12 cellular contexts compared by ENCODE assay signal in the genomic region with DNA sequence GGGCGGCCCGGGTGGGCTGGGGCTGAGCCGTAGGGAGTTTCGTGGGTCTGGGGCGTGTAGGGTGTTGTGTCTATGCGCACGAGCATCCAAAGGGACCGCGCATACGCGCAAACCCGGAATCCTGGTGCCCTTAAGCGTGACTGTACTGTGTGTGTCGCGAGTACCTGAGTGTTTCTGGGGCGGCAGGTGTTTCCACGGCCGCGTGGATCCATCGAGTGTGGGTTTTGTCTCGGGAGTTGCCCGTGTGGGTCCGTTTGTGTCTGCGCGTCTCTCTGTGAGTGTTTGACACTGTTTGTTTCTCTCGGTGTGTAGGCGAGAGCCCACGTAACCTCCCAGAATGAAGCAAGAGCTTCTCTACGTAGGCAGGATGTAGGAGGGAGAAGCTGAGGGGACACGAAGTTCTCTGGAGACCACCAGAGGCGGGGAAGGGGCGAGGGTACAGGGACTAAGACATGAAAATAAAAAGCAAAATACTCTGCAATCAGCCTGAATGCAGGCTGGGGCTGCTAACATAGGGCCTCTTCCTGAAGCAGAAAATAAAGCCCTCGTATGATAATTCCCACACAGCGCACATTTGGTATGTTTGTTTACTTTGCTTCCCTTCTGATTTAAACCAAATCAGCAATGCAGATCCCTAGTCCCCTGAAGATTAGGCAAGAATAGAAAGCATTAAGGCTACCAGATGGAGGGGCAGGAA. TPM values are rescaled to one million over a fixed set of nuclear protein-coding genes. Genes with fewer than 3 reads are reported as not detected.
DNase-seq lines count a peak whose midpoint lies in the region; ATAC-seq and TF ChIP-seq lines count a peak whose summit lies in the region.
"Had no signal": no experiment of that assay in that cellular context is flagged by ENCODE, and none has a peak within 500 bp of the region (broad histone marks: within the 10 kb centered on the region; RNA-seq: fewer than 3 reads in every experiment).

No MANE protein-coding gene starts in this region.

- H3K9me3 ChIP-seq in heart right ventricle (no peaks in the 10 kb centered on the region), mesodermal cell (ENCODE audit: control insufficient read depth, low read length) (no peaks in the 10 kb centered on the region)

- H3K27ac ChIP-seq in heart right ventricle (no peak overlapping the region), mesodermal cell (ENCODE audit: low read depth, low read length, severe bottlenecking) (no peak overlapping the region), urinary bladder (ENCODE audit: low read depth) (no peak overlapping the region)

- WGBS in heart right ventricle, 2 donors: 3 to 4% methylated on average over 34 of the region's 34 CpGs
- WGBS in mesodermal cell (ENCODE audit: insufficient coverage in 2 of 2), 2 experiments: 2 to 3% methylated on average over 26 to 32 of the region's 34 CpGs
- 4% methylated on average over 34 of the region's 34 CpGs for WGBS in urinary bladder

- intact Hi-C loops in heart right ventricle (cut with DNase I) (loop anchor here in 7 of 10 donors (5.0 to 10.0 kb wide), 6 partner anchors 65 to 1725 kb away; no protein-coding TSS in a partner anchor), Right ventricle myocardium inferior (cut with DNase I) (loop anchor here (10.0 kb wide), 1 partner anchor 975 kb away; no protein-coding TSS in a partner anchor)

- peaks cover 5 to 49% (median 40%) of the 10 kb centered on the region in 7 donors for H3K27me3 ChIP-seq in heart right ventricle

- ATAC-seq in heart right ventricle (peak in 4 of 8 donors; percentile 11 to 38 (median 24)), Right ventricle myocardium inferior (no peak), HG03045 (IDR thresholded peaks at IDR 0.05; ENCODE audit: unreplicated experiment) (no peak), GM21515 (IDR thresholded peaks at IDR 0.05; ENCODE audit: unreplicated experiment) (no peak)
- ATAC-seq: GM12878, Panc1 had no signal

- H3K4me3 ChIP-seq in heart right ventricle: peak overlapping the region in 9 of 10 donors; percentile 31 to 56 (median 49)
- peak overlapping the region; percentile 51 for H3K4me3 ChIP-seq in mesodermal cell (ENCODE audit: extremely low read depth, insufficient read depth, low read length, poor library complexity, severe bottlenecking)
- H3K4me3 ChIP-seq in urinary bladder (ENCODE audit: low read depth, low read length): peak overlapping the region; percentile 9
- H3K4me3 ChIP-seq: GM12878 had no signal

- H3K36me3 ChIP-seq in heart right ventricle: no peaks in the 10 kb centered on the region
- no peaks in the 10 kb centered on the region for H3K36me3 ChIP-seq in mesodermal cell (ENCODE audit: control insufficient read depth, insufficient read depth, low read length)
- H3K36me3 ChIP-seq in urinary bladder (ENCODE audit: insufficient read depth): no peaks in the 10 kb centered on the region

- DNase-seq in heart right ventricle (no peak), Right ventricle myocardium inferior (ENCODE audit: missing footprints) (no peak), cerebellar cortex (ENCODE audit: low spot score) (peak; percentile 57), NCI-H2029 (lab: John Stamatoyannopoulos, UW) (no peak)
- DNase-seq: activated B cell treated with CpG ODN at 0.5 μM for 24 hours; activated naive CD4-positive, alpha-beta T cell had no signal

- no peak for TF ChIP-seq CTCF in heart right ventricle (IDR thresholded peaks at IDR 0.05)

- H3K4me1 ChIP-seq in heart right ventricle (peaks cover 0 to 16% (median 5%) of the 10 kb centered on the region in 9 donors), mesodermal cell (ENCODE audit: control insufficient read depth, insufficient read depth, low read length, poor library complexity, severe bottlenecking) (peaks cover 4% of the 10 kb centered on the region), urinary bladder (ENCODE audit: insufficient read depth) (no peaks in the 10 kb centered on the region)

RNA-seq across cellular contexts. Expression of a gene that starts 0.6 kb away (rescaled TPM):
- total RNA-seq in heart right ventricle: 1 to 10 TPM in 3 of 10 donors, under 1 TPM in 7; 0.08 to 4.0 (median 0.37) TPM
- polyA plus RNA-seq in heart right ventricle: under 1 TPM; 0.03 to 0.29 TPM
- total RNA-seq in Right ventricle myocardium inferior: 0.35 TPM
- 8.0 TPM for polyA plus RNA-seq in mesodermal cell (2013, experiment 1 of 2)
- 6.3 TPM for polyA plus RNA-seq in mesodermal cell (2013, experiment 2 of 2)
- 0.58 TPM for total RNA-seq in urinary bladder
- polyA plus RNA-seq in urinary bladder: 0.23 TPM
- total RNA-seq: activated B cell treated with CpG ODN at 0.5 μM for 24 hours, GM12878 had no signal
- polyA plus RNA-seq: GM12878 had no signal
